In the genomic region with DNA sequence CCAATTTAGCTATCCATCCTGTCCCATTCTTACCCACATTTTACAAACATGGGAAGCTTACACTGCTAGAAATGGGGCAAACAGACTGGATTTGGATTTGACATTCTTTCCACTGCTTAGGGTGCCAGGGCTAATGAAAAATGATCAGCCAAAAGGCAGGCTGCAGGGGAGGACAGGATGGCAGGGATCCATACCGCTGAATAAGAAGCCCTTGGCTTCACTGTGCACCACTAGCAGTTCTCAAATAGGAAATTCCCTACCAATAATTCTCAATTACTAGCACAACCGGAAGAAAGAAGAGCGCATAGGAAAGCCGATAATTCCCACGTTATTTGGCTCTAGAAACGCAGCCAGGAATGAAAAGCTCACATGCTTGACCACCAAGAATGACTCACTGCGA, we compare ENCODE assay signal across 23 cellular contexts.
DNase-seq lines count a peak whose midpoint lies in the region; ATAC-seq and TF ChIP-seq lines count a peak whose summit lies in the region.
"Had no signal": no experiment of that assay in that cellular context is flagged by ENCODE, and none has a peak within 500 bp of the region (broad histone marks: within the 10 kb centered on the region; RNA-seq: fewer than 3 reads in every experiment).

No MANE protein-coding gene starts in this region.

- in situ Hi-C loops in mammary epithelial cell (cut with MboI; ENCODE audit: low sequenced_read_pairs in 2 of 2): no loop called here

- TF ChIP-seq CTCF in breast epithelium (IDR thresholded peaks at IDR 0.05) (no peak), mammary epithelial cell (conservative IDR thresholded peaks at IDR 0.05 in 1 of 2, IDR thresholded peaks at IDR 0.05 in 1 of 2; ENCODE audit: extremely low read depth in 1 of 2, insufficient read depth in 1 of 2, low read depth in 1 of 2, low read length in 2 of 2) (no peak), VCaP (conservative IDR thresholded peaks at IDR 0.05) (no peak), fibroblast of mammary gland (conservative IDR thresholded peaks at IDR 0.05; ENCODE audit: control insufficient read depth, insufficient read depth, low read depth, low read length) (no peak), vagina (IDR thresholded peaks at IDR 0.05) (no peak), GM10266 (IDR thresholded peaks at IDR 0.05; ENCODE audit: control insufficient read depth, insufficient read depth, low read depth, missing control alignments) (no peak)

- H3K27me3 ChIP-seq in breast epithelium (no peaks in the 10 kb centered on the region), mammary epithelial cell (ENCODE audit: insufficient read depth, low read length) (no peaks in the 10 kb centered on the region), vagina (no peaks in the 10 kb centered on the region), aorta (ENCODE audit: control insufficient read depth in 1 of 2, insufficient read depth in 2 of 2, low read length in 1 of 2) (no peaks in the 10 kb centered on the region)

- WGBS in mammary epithelial cell (ENCODE audit: low coverage, missing lambda C conversion rate): 72% methylated on average over 6 of the region's 7 CpGs
- 91 to 93% methylated on average over 7 of the region's 7 CpGs for WGBS in aorta, 2 donors

- H3K27ac ChIP-seq in breast epithelium: peak overlapping the region; percentile 19 to 33
- H3K27ac ChIP-seq in mammary epithelial cell (ENCODE audit: insufficient read depth, low read depth, low read length): no peak overlapping the region
- H3K27ac ChIP-seq in VCaP: peak overlapping the region; percentile 11; the same call in 1 of the 2 replicates
- H3K27ac ChIP-seq in vagina: peak overlapping the region; percentile 24
- H3K27ac ChIP-seq in aorta (ENCODE audit: low read depth in 1 of 2, low read length in 2 of 2): no peak overlapping the region
- H3K27ac ChIP-seq: 22Rv1, C4-2B, PC-9 had no signal

- intact Hi-C loops in breast epithelium (cut with DNase I; ENCODE audit: low total_unique reads): no loop called here
- intact Hi-C loops in mammary epithelial cell (cut with micrococcal nuclease): no loop called here
- intact Hi-C loops in vagina (cut with DNase I): no loop called here
- intact Hi-C loops in aorta (cut with DNase I): no loop called here

- H3K79me2 ChIP-seq in mammary epithelial cell (ENCODE audit: insufficient read depth, low read length): no peaks in the 10 kb centered on the region

- ATAC-seq in aorta (ENCODE audit: low FRiP score): no peak

- H3K9me3 ChIP-seq in breast epithelium (no peaks in the 10 kb centered on the region), mammary epithelial cell (replicated peaks; ENCODE audit: insufficient read depth, low read length) (no peaks in the 10 kb centered on the region), vagina (no peaks in the 10 kb centered on the region), aorta (ENCODE audit: control insufficient read depth, low read length) (peaks cover 1% of the 10 kb centered on the region)
- H3K9me3 ChIP-seq: SK-N-SH had no signal

- CTCF ChIA-PET in mammary epithelial cell (lab: Charles Lee; ENCODE audit: low non-redundant PET): no interaction called here

- no peak overlapping the region for H3K4me2 ChIP-seq in mammary epithelial cell (ENCODE audit: insufficient read depth, low read depth, low read length)
- H3K4me2 ChIP-seq: PC-9, SK-N-SH had no signal

- H3K4me1 ChIP-seq in breast epithelium (no peaks in the 10 kb centered on the region), mammary epithelial cell (ENCODE audit: insufficient read depth, low read length) (no peaks in the 10 kb centered on the region), vagina (peaks cover 25% of the 10 kb centered on the region), aorta (ENCODE audit: control insufficient read depth in 1 of 2, insufficient read depth in 2 of 2, low read length in 2 of 2) (peaks cover 0 to 4% of the 10 kb centered on the region in 2 donors)

- no peak overlapping the region for H3K4me3 ChIP-seq in breast epithelium
- no peak overlapping the region for H3K4me3 ChIP-seq in mammary epithelial cell (replicated peaks in 1 of 3; ENCODE audit: insufficient read depth in 1 of 3, low read depth in 2 of 3, low read length in 3 of 3)
- no peak overlapping the region for H3K4me3 ChIP-seq in fibroblast of mammary gland (ENCODE audit: control insufficient read depth, low read depth, low read length)
- no peak overlapping the region for H3K4me3 ChIP-seq in vagina
- no peak overlapping the region for H3K4me3 ChIP-seq in aorta (ENCODE audit: low read length in 2 of 2)
- H3K4me3 ChIP-seq: PC-9 had no signal

- H3K36me3 ChIP-seq in breast epithelium (no peaks in the 10 kb centered on the region), mammary epithelial cell (ENCODE audit: insufficient read depth, low read length) (no peaks in the 10 kb centered on the region), vagina (no peaks in the 10 kb centered on the region), aorta (ENCODE audit: control insufficient read depth in 1 of 2, insufficient read depth in 2 of 2, low read length in 1 of 2) (no peaks in the 10 kb centered on the region)

- TF ChIP-seq POLR2A in breast epithelium (IDR thresholded peaks at IDR 0.05) (no peak), vagina (IDR thresholded peaks at IDR 0.05) (no peak)

- no TSS peak for BruUV-seq in mammary epithelial cell (replicated peaks; lab: Mats Ljungman, UMichigan)

- H2AFZ ChIP-seq in mammary epithelial cell (ENCODE audit: low read depth, low read length): no peak overlapping the region
- H2AFZ ChIP-seq: PC-9 had no signal

- no peak overlapping the region for H3K9ac ChIP-seq in mammary epithelial cell (ENCODE audit: insufficient read depth, low read length)
- H3K9ac ChIP-seq: SK-N-SH had no signal

- DNase-seq in breast epithelium (ENCODE audit: low spot score in 2 of 2): no peak
- DNase-seq in mammary epithelial cell: no peak
- DNase-seq in fibroblast of mammary gland (ENCODE audit: low read depth): peak; percentile 38
- no peak for DNase-seq in vagina (ENCODE audit: extremely low spot score in 2 of 2)
- DNase-seq in aorta: no peak
- DNase-seq in NCI-H1105 (lab: John Stamatoyannopoulos, UW): no peak
- DNase-seq in GM10266 (ENCODE audit: extremely low spot score): no peak
- DNase-seq: ACHN; AML-193; Calu3; CD8-positive, alpha-beta memory T cell; GDM1; Kasumi-1; NCI-H1048; NCI-H146; NCI-H526 treated with DMSO at 0.1 percent for 48 hours; PC-9; RPMI8226; SHP77 treated with DMSO at 0.1 percent for 48 hours; SK-N-SH had no signal

- dilution Hi-C loops in mammary epithelial cell (cut with HindIII; ENCODE audit: low sequenced_read_pairs): no loop called here

- no peaks in the 10 kb centered on the region for H4K20me1 ChIP-seq in mammary epithelial cell (ENCODE audit: insufficient read depth, low read length)

Comparison
In these comparisons a context has a peak if more than half of its experiments do, and no peak if none do; other contexts are left out.
1. H3K27ac ChIP-seq: peak in breast epithelium (2 of 2), VCaP (single experiment) and vagina (single experiment); none in mammary epithelial cell (single experiment) and aorta (0 of 2).